Comparison of ENCODE assay signal across 23 cellular contexts in the genomic region with DNA sequence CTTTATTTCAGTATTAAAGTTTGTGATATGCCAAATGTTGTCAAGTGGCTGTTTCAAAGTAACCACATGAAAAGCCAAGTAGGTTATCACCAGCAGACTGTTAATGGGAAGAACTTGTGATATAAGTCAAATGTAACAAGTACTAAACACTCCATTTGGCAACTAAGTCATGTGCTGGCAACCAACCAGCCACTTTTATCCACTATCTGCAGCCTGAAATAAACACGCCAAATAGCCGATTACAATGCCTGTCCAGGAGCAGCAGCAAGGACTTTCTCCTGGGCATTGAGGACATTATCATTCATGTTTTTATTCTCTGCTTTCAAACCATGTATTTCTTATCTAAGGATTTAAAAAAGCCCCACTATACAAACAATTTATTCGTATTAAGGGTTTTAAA.
DNase-seq lines count a peak whose midpoint lies in the region; ATAC-seq and TF ChIP-seq lines count a peak whose summit lies in the region.
"Had no signal": no experiment of that assay in that cellular context is flagged by ENCODE, and none has a peak within 500 bp of the region (broad histone marks: within the 10 kb centered on the region; RNA-seq: fewer than 3 reads in every experiment).

No MANE protein-coding gene starts in this region.

- H3K27me3 ChIP-seq in body of pancreas (no peaks in the 10 kb centered on the region), left lung (no peaks in the 10 kb centered on the region)
- H3K27me3 ChIP-seq: SJSA1 had no signal

- DNase-seq in NCI-H2107 treated with DMSO at 0.1 percent for 48 hours (lab: John Stamatoyannopoulos, UW; ENCODE audit: unreplicated experiment) (peak; percentile 17), NCI-H2107 (lab: John Stamatoyannopoulos, UW) (no peak), DMS79 treated with DMSO at 0.1 percent for 48 hours (lab: John Stamatoyannopoulos, UW) (peak; percentile 90), body of pancreas (peak in 3 of 4 donors; percentile 5 to 59 (median 20)), left lung (no peak), retina (no peak), GM13977 (ENCODE audit: low spot score) (no peak)
- DNase-seq in stimulated activated CD4-positive, alpha-beta T cell treated with anti-CD3 and anti-CD28 coated beads, Interleukin-1b, Interleukin-23, amount 100 ng/mL, for 48 hours: no peak
- DNase-seq: Calu3, DMS153, MM.1S, NCI-H146, NCI-H1930, NCI-H2171 treated with DMSO at 0.1 percent for 48 hours, NCI-H446, NCI-H524 treated with DMSO at 0.1 percent for 48 hours, NCI-H774, PC-3, T-helper 1 cell had no signal

- intact Hi-C loops in body of pancreas (cut with DNase I): no loop called here
- intact Hi-C loops in left lung (cut with DNase I): no loop called here

- H3K36me3 ChIP-seq in body of pancreas (replicated peaks in 1 of 2; ENCODE audit: insufficient read depth in 1 of 2, low read depth in 2 of 2) (no peaks in the 10 kb centered on the region), left lung (no peaks in the 10 kb centered on the region)
- H3K36me3 ChIP-seq: SJSA1 had no signal

- WGBS in body of pancreas, 2 donors: 15 to 17% methylated on average over 3 of the region's 3 CpGs

- no peak overlapping the region for H3K27ac ChIP-seq in body of pancreas
- H3K27ac ChIP-seq in left lung: no peak overlapping the region
- H3K27ac ChIP-seq: HL-60, KMS-11, SJSA1 had no signal

- in situ Hi-C loops in GM13977 (cut with MboI; ENCODE audit: low pct_unique_long_range_greater_than_20kb, low sequenced_read_pairs, unreplicated experiment): no loop called here

- ATAC-seq in body of pancreas: no peak
- ATAC-seq in left lung: peak; percentile 47
- ATAC-seq: HCT116, PC-3 had no signal

- TF ChIP-seq POLR2A in body of pancreas (IDR thresholded peaks at IDR 0.05): no peak

- H3K4me3 ChIP-seq in body of pancreas (no peak overlapping the region), left lung (no peak overlapping the region)
- H3K4me3 ChIP-seq: SJSA1 had no signal

- TF ChIP-seq CTCF in body of pancreas (IDR thresholded peaks at IDR 0.05) (no peak), left lung (IDR thresholded peaks at IDR 0.05) (no peak), GM13977 (IDR thresholded peaks at IDR 0.05; ENCODE audit: extremely low read depth, insufficient read depth, missing control alignments) (no peak)

- no peaks in the 10 kb centered on the region for H3K9me3 ChIP-seq in body of pancreas
- H3K9me3 ChIP-seq in left lung: no peaks in the 10 kb centered on the region
- H3K9me3 ChIP-seq: SJSA1 had no signal

- H3K4me1 ChIP-seq in body of pancreas: peaks cover 11% of the 10 kb centered on the region
- no peaks in the 10 kb centered on the region for H3K4me1 ChIP-seq in left lung
- H3K4me1 ChIP-seq: SJSA1 had no signal

Comparison
In these comparisons a context has a peak if more than half of its experiments do, and no peak if none do; other contexts are left out.
1. DNase-seq: peak in NCI-H2107 treated with DMSO at 0.1 percent for 48 hours (single experiment), DMS79 treated with DMSO at 0.1 percent for 48 hours (single experiment) and body of pancreas (3 of 4); none in NCI-H2107 (single experiment), left lung (0 of 2), retina (single experiment), stimulated activated CD4-positive, alpha-beta T cell treated with anti-CD3 and anti-CD28 coated beads, Interleukin-1b, Interleukin-23, amount 100 ng/mL, for 48 hours (single experiment) and GM13977 (single experiment).